Comparison of ENCODE assay signal across 1 cellular context in genomic region chr3:32257641-32258438, GRCh38.
TF ChIP-seq lines count a peak whose summit lies in the region.

No MANE protein-coding gene starts in this region.

TF ChIP-seq in A549, 52 proteins besides CTCF, POLR2A, EP300 and RAD21 (continued from another document):
- TF ChIP-seq RNF2 (IDR thresholded peaks at IDR 0.05; ENCODE audit: borderline replicate concordance, low read depth) (no peak), GATA3 (IDR thresholded peaks at IDR 0.05; ENCODE audit: borderline replicate concordance) (peak; percentile 71), CEBPB (IDR thresholded peaks at IDR 0.05) (no peak), CBX2 (IDR thresholded peaks at IDR 0.05; ENCODE audit: borderline replicate concordance, low read depth) (no peak), KDM1A (IDR thresholded peaks at IDR 0.05; ENCODE audit: low read depth) (no peak)
